ENCODE assay signal across 1 cellular context in the genomic region with DNA sequence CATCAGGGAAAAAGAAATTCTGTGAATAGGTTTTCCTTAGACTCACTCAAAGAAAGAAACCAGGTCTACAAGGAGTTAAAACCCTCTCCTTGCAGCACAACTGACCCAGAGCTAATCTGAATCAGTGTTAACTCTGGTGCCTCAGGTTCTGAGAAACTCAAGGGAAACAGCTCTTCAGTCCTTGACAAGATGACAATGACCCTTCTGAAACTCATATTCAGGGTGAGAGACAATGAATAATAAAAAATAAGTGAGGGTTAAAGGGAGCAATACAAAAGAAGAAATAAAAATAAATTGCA.
TF ChIP-seq lines count a peak whose summit lies in the region.

No MANE protein-coding gene starts in this region.

TF ChIP-seq in H1, 55 proteins besides CTCF, POLR2A, EP300 and RAD21:
- TF ChIP-seq, protein P1, sequence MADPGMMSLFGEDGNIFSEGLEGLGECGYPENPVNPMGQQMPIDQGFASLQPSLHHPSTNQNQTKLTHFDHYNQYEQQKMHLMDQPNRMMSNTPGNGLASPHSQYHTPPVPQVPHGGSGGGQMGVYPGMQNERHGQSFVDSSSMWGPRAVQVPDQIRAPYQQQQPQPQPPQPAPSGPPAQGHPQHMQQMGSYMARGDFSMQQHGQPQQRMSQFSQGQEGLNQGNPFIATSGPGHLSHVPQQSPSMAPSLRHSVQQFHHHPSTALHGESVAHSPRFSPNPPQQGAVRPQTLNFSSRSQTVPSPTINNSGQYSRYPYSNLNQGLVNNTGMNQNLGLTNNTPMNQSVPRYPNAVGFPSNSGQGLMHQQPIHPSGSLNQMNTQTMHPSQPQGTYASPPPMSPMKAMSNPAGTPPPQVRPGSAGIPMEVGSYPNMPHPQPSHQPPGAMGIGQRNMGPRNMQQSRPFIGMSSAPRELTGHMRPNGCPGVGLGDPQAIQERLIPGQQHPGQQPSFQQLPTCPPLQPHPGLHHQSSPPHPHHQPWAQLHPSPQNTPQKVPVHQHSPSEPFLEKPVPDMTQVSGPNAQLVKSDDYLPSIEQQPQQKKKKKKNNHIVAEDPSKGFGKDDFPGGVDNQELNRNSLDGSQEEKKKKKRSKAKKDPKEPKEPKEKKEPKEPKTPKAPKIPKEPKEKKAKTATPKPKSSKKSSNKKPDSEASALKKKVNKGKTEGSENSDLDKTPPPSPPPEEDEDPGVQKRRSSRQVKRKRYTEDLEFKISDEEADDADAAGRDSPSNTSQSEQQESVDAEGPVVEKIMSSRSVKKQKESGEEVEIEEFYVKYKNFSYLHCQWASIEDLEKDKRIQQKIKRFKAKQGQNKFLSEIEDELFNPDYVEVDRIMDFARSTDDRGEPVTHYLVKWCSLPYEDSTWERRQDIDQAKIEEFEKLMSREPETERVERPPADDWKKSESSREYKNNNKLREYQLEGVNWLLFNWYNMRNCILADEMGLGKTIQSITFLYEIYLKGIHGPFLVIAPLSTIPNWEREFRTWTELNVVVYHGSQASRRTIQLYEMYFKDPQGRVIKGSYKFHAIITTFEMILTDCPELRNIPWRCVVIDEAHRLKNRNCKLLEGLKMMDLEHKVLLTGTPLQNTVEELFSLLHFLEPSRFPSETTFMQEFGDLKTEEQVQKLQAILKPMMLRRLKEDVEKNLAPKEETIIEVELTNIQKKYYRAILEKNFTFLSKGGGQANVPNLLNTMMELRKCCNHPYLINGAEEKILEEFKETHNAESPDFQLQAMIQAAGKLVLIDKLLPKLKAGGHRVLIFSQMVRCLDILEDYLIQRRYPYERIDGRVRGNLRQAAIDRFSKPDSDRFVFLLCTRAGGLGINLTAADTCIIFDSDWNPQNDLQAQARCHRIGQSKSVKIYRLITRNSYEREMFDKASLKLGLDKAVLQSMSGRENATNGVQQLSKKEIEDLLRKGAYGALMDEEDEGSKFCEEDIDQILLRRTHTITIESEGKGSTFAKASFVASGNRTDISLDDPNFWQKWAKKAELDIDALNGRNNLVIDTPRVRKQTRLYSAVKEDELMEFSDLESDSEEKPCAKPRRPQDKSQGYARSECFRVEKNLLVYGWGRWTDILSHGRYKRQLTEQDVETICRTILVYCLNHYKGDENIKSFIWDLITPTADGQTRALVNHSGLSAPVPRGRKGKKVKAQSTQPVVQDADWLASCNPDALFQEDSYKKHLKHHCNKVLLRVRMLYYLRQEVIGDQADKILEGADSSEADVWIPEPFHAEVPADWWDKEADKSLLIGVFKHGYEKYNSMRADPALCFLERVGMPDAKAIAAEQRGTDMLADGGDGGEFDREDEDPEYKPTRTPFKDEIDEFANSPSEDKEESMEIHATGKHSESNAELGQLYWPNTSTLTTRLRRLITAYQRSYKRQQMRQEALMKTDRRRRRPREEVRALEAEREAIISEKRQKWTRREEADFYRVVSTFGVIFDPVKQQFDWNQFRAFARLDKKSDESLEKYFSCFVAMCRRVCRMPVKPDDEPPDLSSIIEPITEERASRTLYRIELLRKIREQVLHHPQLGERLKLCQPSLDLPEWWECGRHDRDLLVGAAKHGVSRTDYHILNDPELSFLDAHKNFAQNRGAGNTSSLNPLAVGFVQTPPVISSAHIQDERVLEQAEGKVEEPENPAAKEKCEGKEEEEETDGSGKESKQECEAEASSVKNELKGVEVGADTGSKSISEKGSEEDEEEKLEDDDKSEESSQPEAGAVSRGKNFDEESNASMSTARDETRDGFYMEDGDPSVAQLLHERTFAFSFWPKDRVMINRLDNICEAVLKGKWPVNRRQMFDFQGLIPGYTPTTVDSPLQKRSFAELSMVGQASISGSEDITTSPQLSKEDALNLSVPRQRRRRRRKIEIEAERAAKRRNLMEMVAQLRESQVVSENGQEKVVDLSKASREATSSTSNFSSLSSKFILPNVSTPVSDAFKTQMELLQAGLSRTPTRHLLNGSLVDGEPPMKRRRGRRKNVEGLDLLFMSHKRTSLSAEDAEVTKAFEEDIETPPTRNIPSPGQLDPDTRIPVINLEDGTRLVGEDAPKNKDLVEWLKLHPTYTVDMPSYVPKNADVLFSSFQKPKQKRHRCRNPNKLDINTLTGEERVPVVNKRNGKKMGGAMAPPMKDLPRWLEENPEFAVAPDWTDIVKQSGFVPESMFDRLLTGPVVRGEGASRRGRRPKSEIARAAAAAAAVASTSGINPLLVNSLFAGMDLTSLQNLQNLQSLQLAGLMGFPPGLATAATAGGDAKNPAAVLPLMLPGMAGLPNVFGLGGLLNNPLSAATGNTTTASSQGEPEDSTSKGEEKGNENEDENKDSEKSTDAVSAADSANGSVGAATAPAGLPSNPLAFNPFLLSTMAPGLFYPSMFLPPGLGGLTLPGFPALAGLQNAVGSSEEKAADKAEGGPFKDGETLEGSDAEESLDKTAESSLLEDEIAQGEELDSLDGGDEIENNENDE (IDR thresholded peaks at IDR 0.05; ENCODE audit: insufficient replicate concordance, low read length), result no peak
- TF ChIP-seq, protein P2, sequence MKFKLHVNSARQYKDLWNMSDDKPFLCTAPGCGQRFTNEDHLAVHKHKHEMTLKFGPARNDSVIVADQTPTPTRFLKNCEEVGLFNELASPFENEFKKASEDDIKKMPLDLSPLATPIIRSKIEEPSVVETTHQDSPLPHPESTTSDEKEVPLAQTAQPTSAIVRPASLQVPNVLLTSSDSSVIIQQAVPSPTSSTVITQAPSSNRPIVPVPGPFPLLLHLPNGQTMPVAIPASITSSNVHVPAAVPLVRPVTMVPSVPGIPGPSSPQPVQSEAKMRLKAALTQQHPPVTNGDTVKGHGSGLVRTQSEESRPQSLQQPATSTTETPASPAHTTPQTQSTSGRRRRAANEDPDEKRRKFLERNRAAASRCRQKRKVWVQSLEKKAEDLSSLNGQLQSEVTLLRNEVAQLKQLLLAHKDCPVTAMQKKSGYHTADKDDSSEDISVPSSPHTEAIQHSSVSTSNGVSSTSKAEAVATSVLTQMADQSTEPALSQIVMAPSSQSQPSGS (IDR thresholded peaks at IDR 0.05; ENCODE audit: low read length), result no peak
- TF ChIP-seq TCF12 (IDR thresholded peaks at IDR 0.05; ENCODE audit: low read depth, low read length) (no peak), TEAD4 (IDR thresholded peaks at IDR 0.05; ENCODE audit: low read depth, low read length) (no peak), RNF2 (IDR thresholded peaks at IDR 0.05; ENCODE audit: borderline replicate concordance, low read depth, low read length, missing control alignments, poor library complexity, severe bottlenecking) (no peak), CHD2 (IDR thresholded peaks at IDR 0.05; ENCODE audit: low read length) (no peak), YY1 (IDR thresholded peaks at IDR 0.05; ENCODE audit: low read depth, low read length) (no peak), GABPA (IDR thresholded peaks at IDR 0.05; ENCODE audit: borderline replicate concordance, insufficient read depth, low read length) (no peak), CHD1 (IDR thresholded peaks at IDR 0.05; ENCODE audit: low read depth, low read length) (no peak), POLR2AphosphoS5 (IDR thresholded peaks at IDR 0.05; ENCODE audit: low read depth, low read length) (no peak), RFX5 (IDR thresholded peaks at IDR 0.05; ENCODE audit: borderline replicate concordance, low read depth, low read length) (no peak)
TF ChIP-seq in H1: peak in this region for 0.
